In genomic region chr2:151119377-151119776, GRCh38 we compare ENCODE assay signal across 23 cellular contexts.
"Had no signal": no experiment of that assay in that cellular context is flagged by ENCODE, and none has a peak within 500 bp of the region (broad histone marks: within the 10 kb centered on the region; RNA-seq: fewer than 3 reads in every experiment).

No MANE protein-coding gene starts in this region.

- H3K4me3 ChIP-seq: colonic mucosa, esophagus squamous epithelium, gastrocnemius medialis, heart right ventricle, left lung, lower lobe of right lung, mucosa of descending colon had no signal

- H3K27ac Mint-ChIP-seq: dendritic cell treated with granulocyte-macrophage colony-stimulating factor and Interleukin-4, amounts not matched to agents 40 ng/mL and 50 ng/mL, for 4 days; effector memory CD8-positive, alpha-beta T cell; endodermal cell; mesothelial cell of epicardium; naive B cell had no signal

- H3K27ac ChIP-seq: colonic mucosa, epithelial cell of prostate, esophagus squamous epithelium, gastrocnemius medialis, heart right ventricle, left lung, lower lobe of right lung had no signal

- DNase-seq: colonic mucosa; cortex of kidney; effector CD8-positive, alpha-beta T cell; effector memory CD8-positive, alpha-beta T cell; endodermal cell; erythroblast; esophagus squamous epithelium; foreskin fibroblast; foreskin melanocyte; gastrocnemius medialis; head of caudate nucleus; heart right ventricle; hippocampal formation; left cardiac atrium; left lung; left ventricle myocardium superior; lower lobe of right lung; mesenchymal stem cell; mucosa of descending colon; naive B cell had no signal

- H3K27me3 Mint-ChIP-seq: dendritic cell treated with granulocyte-macrophage colony-stimulating factor and Interleukin-4, amounts not matched to agents 40 ng/mL and 50 ng/mL, for 4 days had no signal

- H3K9me3 ChIP-seq: colonic mucosa, esophagus squamous epithelium, gastrocnemius medialis, lower lobe of right lung, mucosa of descending colon had no signal

- H3K36me3 ChIP-seq: colonic mucosa, esophagus squamous epithelium, gastrocnemius medialis, heart right ventricle, left lung, lower lobe of right lung had no signal

- H3K27me3 ChIP-seq: colonic mucosa, esophagus squamous epithelium, gastrocnemius medialis, heart right ventricle, left lung had no signal

- H3K4me3 Mint-ChIP-seq: dendritic cell treated with granulocyte-macrophage colony-stimulating factor and Interleukin-4, amounts not matched to agents 40 ng/mL and 50 ng/mL, for 4 days; effector memory CD8-positive, alpha-beta T cell; endodermal cell; mesothelial cell of epicardium; naive B cell had no signal

- H3K4me1 Mint-ChIP-seq: endodermal cell, mesothelial cell of epicardium, naive B cell had no signal
